9 cellular contexts compared by ENCODE assay signal in genomic region chr12:2944401-2945047, GRCh38. TPM values are rescaled to one million over a fixed set of nuclear protein-coding genes. Genes with fewer than 3 reads are reported as not detected.
DNase-seq lines count a peak whose midpoint lies in the region; ATAC-seq and TF ChIP-seq lines count a peak whose summit lies in the region.
"Had no signal": no experiment of that assay in that cellular context is flagged by ENCODE, and none has a peak within 500 bp of the region (broad histone marks: within the 10 kb centered on the region; RNA-seq: fewer than 3 reads in every experiment).

No MANE protein-coding gene starts in this region.

- peak; percentile 63 for DNase-seq in NCI-H345 (lab: John Stamatoyannopoulos, UW)
- DNase-seq in activated CD8-positive, alpha-beta memory T cell treated with anti-CD3 and anti-CD28 coated beads, Interleukin-2, amount 50 U/mL, for 4 hours = peak; percentile 52
- DNase-seq in erythroblast (lab: John Stamatoyannopoulos, UW) = peak; percentile 47 to 69
- no peak for DNase-seq in natural killer cell treated with Interleukin-12 subunit alpha and Interleukin-12 subunit beta and Interleukin-15 and Interleukin-18, amount 100 ng/mL, for 72 hours (ENCODE audit: low spot score)
- peak; percentile 62 for DNase-seq in testis
- DNase-seq in occipital lobe (lab: John Stamatoyannopoulos, UW) = no peak

- no peak overlapping the region for H3K4me3 ChIP-seq in testis

- 38 to 41% methylated on average over 23 to 24 of the region's 24 CpGs for WGBS in testis, 2 donors

- TF ChIP-seq POLR2A in erythroblast (IDR thresholded peaks at IDR 0.05; ENCODE audit: low read length) (no peak), testis (IDR thresholded peaks at IDR 0.05) (no peak)

- H3K27me3 Mint-ChIP-seq in natural killer cell treated with Interleukin-12 subunit alpha and Interleukin-12 subunit beta and Interleukin-15 and Interleukin-18, amount 100 ng/mL, for 72 hours = peaks cover 0 to 4% of the 10 kb centered on the region in 2 donors
- H3K27me3 Mint-ChIP-seq: activated naive CD4-positive, alpha-beta T cell treated with anti-CD3 and anti-CD28 coated beads, Interleukin-2, amount 50 U/mL, for 24 hours had no signal

- no peaks in the 10 kb centered on the region for H3K4me1 ChIP-seq in testis

- H3K27ac Mint-ChIP-seq in natural killer cell treated with Interleukin-12 subunit alpha and Interleukin-12 subunit beta and Interleukin-15 and Interleukin-18, amount 100 ng/mL, for 72 hours = no peak overlapping the region
- H3K27ac Mint-ChIP-seq: activated naive CD4-positive, alpha-beta T cell treated with anti-CD3 and anti-CD28 coated beads, Interleukin-2, amount 50 U/mL, for 24 hours had no signal

- H3K9me3 ChIP-seq in testis = no peaks in the 10 kb centered on the region

- no peak overlapping the region for H3K27ac ChIP-seq in testis

- H3K27me3 ChIP-seq in testis = no peaks in the 10 kb centered on the region

- ATAC-seq in natural killer cell treated with Interleukin-12 subunit alpha and Interleukin-12 subunit beta and Interleukin-15 and Interleukin-18, amount 100 ng/mL, for 72 hours = peak; percentile 41 to 49
- ATAC-seq in HG02885 (IDR thresholded peaks at IDR 0.05; ENCODE audit: poor library complexity, unreplicated experiment) = no peak

- no peaks in the 10 kb centered on the region for H3K36me3 Mint-ChIP-seq in natural killer cell treated with Interleukin-12 subunit alpha and Interleukin-12 subunit beta and Interleukin-15 and Interleukin-18, amount 100 ng/mL, for 72 hours
- H3K36me3 Mint-ChIP-seq: activated naive CD4-positive, alpha-beta T cell treated with anti-CD3 and anti-CD28 coated beads, Interleukin-2, amount 50 U/mL, for 24 hours had no signal

- H3K9me3 Mint-ChIP-seq in natural killer cell treated with Interleukin-12 subunit alpha and Interleukin-12 subunit beta and Interleukin-15 and Interleukin-18, amount 100 ng/mL, for 72 hours = no peaks in the 10 kb centered on the region
- H3K9me3 Mint-ChIP-seq: activated naive CD4-positive, alpha-beta T cell treated with anti-CD3 and anti-CD28 coated beads, Interleukin-2, amount 50 U/mL, for 24 hours had no signal

- H3K4me1 Mint-ChIP-seq in natural killer cell treated with Interleukin-12 subunit alpha and Interleukin-12 subunit beta and Interleukin-15 and Interleukin-18, amount 100 ng/mL, for 72 hours (ENCODE audit: low read depth in 2 of 2) = no peaks in the 10 kb centered on the region
- H3K4me1 Mint-ChIP-seq: activated naive CD4-positive, alpha-beta T cell treated with anti-CD3 and anti-CD28 coated beads, Interleukin-2, amount 50 U/mL, for 24 hours had no signal

- no peak overlapping the region for H3K4me3 Mint-ChIP-seq in natural killer cell treated with Interleukin-12 subunit alpha and Interleukin-12 subunit beta and Interleukin-15 and Interleukin-18, amount 100 ng/mL, for 72 hours
- H3K4me3 Mint-ChIP-seq: activated naive CD4-positive, alpha-beta T cell treated with anti-CD3 and anti-CD28 coated beads, Interleukin-2, amount 50 U/mL, for 24 hours had no signal

- peak; percentile 87 for TF ChIP-seq CTCF in GM12873 (IDR thresholded peaks at IDR 0.05; ENCODE audit: insufficient read depth, low read depth, low read length, missing control alignments)
- peak; percentile 46 to 66 (median 58) for TF ChIP-seq CTCF in testis (IDR thresholded peaks at IDR 0.05)

- no peaks in the 10 kb centered on the region for H3K36me3 ChIP-seq in testis (ENCODE audit: low read depth, missing control alignments)

- intact Hi-C loops in testis (cut with DNase I; ENCODE audit: low total_unique reads) = no loop called here

RNA-seq across cellular contexts. Expression of gene TEAD4, which starts 14.7 kb away (rescaled TPM):
- under 1 TPM in 1 of 2 donors, not detected in 1; 0.33 TPM for total RNA-seq in natural killer cell treated with Interleukin-12 subunit alpha and Interleukin-12 subunit beta and Interleukin-15 and Interleukin-18, amount 100 ng/mL, for 72 hours
- 10 to 100 TPM; 10.9 to 16.1 TPM for total RNA-seq in testis
- polyA plus RNA-seq in testis (ENCODE audit: insufficient read depth, low read depth, low replicate concordance) = 9.7 TPM
- total RNA-seq in occipital lobe = 0.94 TPM

RNA-seq across cellular contexts. Expression of gene TULP3, which starts 53.8 kb away (rescaled TPM):
- 10 to 100 TPM in 1 of 2 donors, 1 to 10 TPM in 1; 9.0 to 10.7 TPM for total RNA-seq in natural killer cell treated with Interleukin-12 subunit alpha and Interleukin-12 subunit beta and Interleukin-15 and Interleukin-18, amount 100 ng/mL, for 72 hours
- 10 to 100 TPM; 20.5 to 26.5 TPM for total RNA-seq in testis
- polyA plus RNA-seq in testis (ENCODE audit: insufficient read depth, low read depth, low replicate concordance) = 29.2 TPM
- 9.7 TPM for total RNA-seq in occipital lobe

Comparison
In these comparisons a context has a peak if more than half of its experiments do, and no peak if none do; other contexts are left out.
1. DNase-seq: peak in NCI-H345 (single experiment), activated CD8-positive, alpha-beta memory T cell treated with anti-CD3 and anti-CD28 coated beads, Interleukin-2, amount 50 U/mL, for 4 hours (single experiment), erythroblast (2 of 2) and testis (single experiment); none in natural killer cell treated with Interleukin-12 subunit alpha and Interleukin-12 subunit beta and Interleukin-15 and Interleukin-18, amount 100 ng/mL, for 72 hours (single experiment) and occipital lobe (single experiment).